21 cellular contexts compared by ENCODE assay signal in genomic region chr18:79548986-79549637, GRCh38.
DNase-seq lines count a peak whose midpoint lies in the region; ATAC-seq and TF ChIP-seq lines count a peak whose summit lies in the region.
"Had no signal": no experiment of that assay in that cellular context is flagged by ENCODE, and none has a peak within 500 bp of the region (broad histone marks: within the 10 kb centered on the region; RNA-seq: fewer than 3 reads in every experiment).

No MANE protein-coding gene starts in this region.

- H3K36me3 ChIP-seq in right atrium auricular region (no peaks in the 10 kb centered on the region), endodermal cell (ENCODE audit: control insufficient read depth, insufficient read depth, low read length) (no peaks in the 10 kb centered on the region), aorta (ENCODE audit: control insufficient read depth in 1 of 2, insufficient read depth in 2 of 2, low read length in 1 of 2) (no peaks in the 10 kb centered on the region)
- H3K36me3 ChIP-seq: BE2C had no signal

- peaks cover 13% of the 10 kb centered on the region for H3K9me3 Mint-ChIP-seq in endodermal cell
- H3K9me3 Mint-ChIP-seq in osteocyte (ENCODE audit: unreplicated experiment), result no peaks in the 10 kb centered on the region
- peaks cover 3 to 4% of the 10 kb centered on the region in 2 experiments; a peak in 2 of 5 replicates for H3K9me3 Mint-ChIP-seq in H9
- H3K9me3 Mint-ChIP-seq: CD4-positive, alpha-beta T cell had no signal

- no peaks in the 10 kb centered on the region for H3K4me1 Mint-ChIP-seq in endodermal cell
- no peaks in the 10 kb centered on the region for H3K4me1 Mint-ChIP-seq in osteocyte (ENCODE audit: unreplicated experiment)
- H3K4me1 Mint-ChIP-seq in H9, result no peaks in the 10 kb centered on the region

- no peak overlapping the region for H3K4me3 ChIP-seq in right cardiac atrium (ENCODE audit: low read length)
- H3K4me3 ChIP-seq in right atrium auricular region, result no peak overlapping the region
- H3K4me3 ChIP-seq in endodermal cell (ENCODE audit: low read length), result no peak overlapping the region
- no peak overlapping the region for H3K4me3 ChIP-seq in aorta (ENCODE audit: low read length in 2 of 2)
- H3K4me3 ChIP-seq: A549, GM12878 had no signal

- H3K4me3 Mint-ChIP-seq in endodermal cell (no peak overlapping the region), osteocyte (ENCODE audit: unreplicated experiment) (no peak overlapping the region), H9 (no peak overlapping the region)
- H3K4me3 Mint-ChIP-seq: CD4-positive, alpha-beta T cell; HFFc6 had no signal

- no peak overlapping the region for H2BK120ac ChIP-seq in H9 (ENCODE audit: low read depth, low read length, poor library complexity, severe bottlenecking)

- no peak overlapping the region for H3K23ac ChIP-seq in H9 (ENCODE audit: insufficient read length, low read depth, low read length)

- H3K27me3 ChIP-seq in right cardiac atrium (ENCODE audit: control insufficient read depth, insufficient read depth) (no peaks in the 10 kb centered on the region), right atrium auricular region (no peaks in the 10 kb centered on the region), endodermal cell (ENCODE audit: control insufficient read depth, insufficient read depth, low read length, poor library complexity, severe bottlenecking) (no peaks in the 10 kb centered on the region), aorta (ENCODE audit: control insufficient read depth in 1 of 2, insufficient read depth in 2 of 2, low read length in 1 of 2) (no peaks in the 10 kb centered on the region), H9 (ENCODE audit: insufficient read depth, low read length) (no peaks in the 10 kb centered on the region)
- H3K27me3 ChIP-seq: BE2C had no signal

- no peak overlapping the region for H2AFZ ChIP-seq in H9 (ENCODE audit: low read length)

- DNase-seq in right cardiac atrium (peak in 2 of 3 donors; percentile 56 to 57), right atrium auricular region (ENCODE audit: low spot score) (no peak), endodermal cell (peak; percentile 29), osteocyte (ENCODE audit: extremely low spot score, unreplicated experiment) (peak; percentile 83), aorta (peak; percentile 41 to 69), H9 (no peak), NCI-H1417 treated with DMSO at 0.1 percent for 48 hours (lab: John Stamatoyannopoulos, UW) (no peak)
- DNase-seq: BE2C; CD4-positive, alpha-beta T cell; COR-L47; DND-41; H7; HFFc6; Kasumi-1; NCI-H1694 treated with DMSO at 0.1 percent for 48 hours; NCI-H446 treated with DMSO at 0.1 percent for 48 hours; NCI-H526 treated with DMSO at 0.1 percent for 48 hours; SHP77 treated with DMSO at 0.1 percent for 48 hours had no signal

- no peak overlapping the region for H3K27ac ChIP-seq in right cardiac atrium (ENCODE audit: low read length)
- H3K27ac ChIP-seq in right atrium auricular region, result no peak overlapping the region
- no peak overlapping the region for H3K27ac ChIP-seq in endodermal cell (ENCODE audit: low read depth, low read length)
- no peak overlapping the region for H3K27ac ChIP-seq in aorta (ENCODE audit: low read depth in 1 of 2, low read length in 2 of 2)
- H3K27ac ChIP-seq in H9 (ENCODE audit: insufficient read length, low read depth, low read length), result no peak overlapping the region
- H3K27ac ChIP-seq: A549 had no signal

- no peak overlapping the region for H2BK20ac ChIP-seq in H9 (ENCODE audit: low read depth, low read length, poor library complexity, severe bottlenecking)

- TF ChIP-seq CTCF in right atrium auricular region (IDR thresholded peaks at IDR 0.05) (no peak), endodermal cell (conservative IDR thresholded peaks at IDR 0.05) (no peak), osteocyte (IDR thresholded peaks at IDR 0.05) (no peak), H9 (conservative IDR thresholded peaks at IDR 0.05) (no peak)

- H3K23me2 ChIP-seq in H9 (ENCODE audit: insufficient read length, low read depth, low read length, poor library complexity, severe bottlenecking), result no peaks in the 10 kb centered on the region

- no peak overlapping the region for H4K5ac ChIP-seq in H9 (ENCODE audit: insufficient read length, low read depth, low read length)

- H3K79me1 ChIP-seq in H9 (ENCODE audit: insufficient read depth, low read depth, low read length, poor library complexity, severe bottlenecking), result no peaks in the 10 kb centered on the region

- H3K4me1 ChIP-seq in right cardiac atrium (ENCODE audit: control insufficient read depth, insufficient read depth, low read length) (no peaks in the 10 kb centered on the region), right atrium auricular region (peaks cover 0 to 3% of the 10 kb centered on the region in 2 donors), endodermal cell (ENCODE audit: control insufficient read depth, insufficient read depth, low read length) (no peaks in the 10 kb centered on the region), aorta (ENCODE audit: control insufficient read depth in 1 of 2, insufficient read depth in 2 of 2, low read length in 2 of 2) (no peaks in the 10 kb centered on the region), H9 (ENCODE audit: insufficient read depth, low read length) (no peaks in the 10 kb centered on the region)
- H3K4me1 ChIP-seq: A549, BE2C had no signal

- intact Hi-C loops in right cardiac atrium (cut with DNase I), result no loop called here
- intact Hi-C loops in aorta (cut with DNase I), result no loop called here

- H3K79me2 ChIP-seq in H9 (ENCODE audit: insufficient read depth, low read length), result no peaks in the 10 kb centered on the region

- H3K4ac ChIP-seq in H9 (ENCODE audit: low read depth, low read length), result no peak overlapping the region

- ATAC-seq in right cardiac atrium (no peak), aorta (ENCODE audit: low FRiP score) (no peak), HG03571 (IDR thresholded peaks at IDR 0.05; ENCODE audit: unreplicated experiment) (no peak)
- ATAC-seq: GM12878 had no signal

- H3K36me3 Mint-ChIP-seq in endodermal cell (ENCODE audit: low read depth) (no peaks in the 10 kb centered on the region), osteocyte (ENCODE audit: unreplicated experiment) (no peaks in the 10 kb centered on the region), H9 (ENCODE audit: insufficient read depth in 1 of 3, low read depth in 3 of 3) (no peaks in the 10 kb centered on the region)

- H3T11ph ChIP-seq in H9 (ENCODE audit: low read length), result no peak overlapping the region

- no peak overlapping the region for H3K9ac ChIP-seq in endodermal cell (ENCODE audit: extremely low read depth, low read length, poor library complexity, severe bottlenecking)
- H3K9ac ChIP-seq in H9 (ENCODE audit: extremely low read depth, insufficient read length, low read length), result no peak overlapping the region

- no peak overlapping the region for H2BK5ac ChIP-seq in H9 (ENCODE audit: insufficient read length, low read length)

- H2BK12ac ChIP-seq in H9 (ENCODE audit: insufficient read length, low read depth, low read length), result no peak overlapping the region

- no peak overlapping the region for H3K4me2 ChIP-seq in H9 (ENCODE audit: insufficient read depth, insufficient read length, low read length)
- H3K4me2 ChIP-seq: A549 had no signal

- H4K8ac ChIP-seq in H9 (replicated peaks; ENCODE audit: insufficient read length, low read depth, low read length), result no peak overlapping the region

- no peaks in the 10 kb centered on the region for H4K20me1 ChIP-seq in H9 (ENCODE audit: control insufficient read depth, insufficient read depth, insufficient read length)

- 87% methylated on average over 31 of the region's 31 CpGs for WGBS in right cardiac atrium
- 91 to 93% methylated on average over 18 to 31 of the region's 31 CpGs for WGBS in endodermal cell (ENCODE audit: insufficient coverage in 1 of 2, insufficient read length in 1 of 2), 2 experiments
- 91 to 94% methylated on average over 29 to 31 of the region's 31 CpGs for WGBS in aorta, 2 donors
- no CpG with 5 or more reads among the region's 31 CpGs for WGBS in H9 (ENCODE audit: extremely low coverage, insufficient read length, low lambda C conversion rate)

- no peak overlapping the region for H2BK15ac ChIP-seq in H9 (ENCODE audit: low read depth, low read length)

- no peak overlapping the region for H3K18ac ChIP-seq in H9 (ENCODE audit: insufficient read length, low read depth, low read length)

- no peaks in the 10 kb centered on the region for H3K27me3 Mint-ChIP-seq in endodermal cell (ENCODE audit: insufficient read depth)
- peaks cover 2% of the 10 kb centered on the region for H3K27me3 Mint-ChIP-seq in osteocyte (ENCODE audit: unreplicated experiment)
- no peaks in the 10 kb centered on the region for H3K27me3 Mint-ChIP-seq in H9 (ENCODE audit: low read depth)
- H3K27me3 Mint-ChIP-seq: CD4-positive, alpha-beta T cell had no signal

- H3K9me3 ChIP-seq in right cardiac atrium (ENCODE audit: control insufficient read depth, low read length) (no peaks in the 10 kb centered on the region), right atrium auricular region (no peaks in the 10 kb centered on the region), endodermal cell (ENCODE audit: control insufficient read depth, low read length) (no peaks in the 10 kb centered on the region), aorta (ENCODE audit: control insufficient read depth, low read length) (no peaks in the 10 kb centered on the region), H9 (ENCODE audit: control insufficient read depth, low read depth, low read length) (no peaks in the 10 kb centered on the region)
- H3K9me3 ChIP-seq: A549, BE2C had no signal

- H3K14ac ChIP-seq in H9 (ENCODE audit: insufficient read depth, low read length), result no peak overlapping the region

- no peak overlapping the region for H4K91ac ChIP-seq in H9 (ENCODE audit: insufficient read length, low read depth, low read length)

- H3K56ac ChIP-seq in H9 (ENCODE audit: insufficient read length, low read depth, low read length), result no peak overlapping the region

- no peak overlapping the region for H3K27ac Mint-ChIP-seq in endodermal cell
- no peak overlapping the region for H3K27ac Mint-ChIP-seq in osteocyte (ENCODE audit: unreplicated experiment)
- no peak overlapping the region for H3K27ac Mint-ChIP-seq in H9
- H3K27ac Mint-ChIP-seq: CD4-positive, alpha-beta T cell; HFFc6 had no signal

- H2AK5ac ChIP-seq in H9 (ENCODE audit: insufficient read length, low read length), result no peak overlapping the region

Comparison
In these comparisons a context has a peak if more than half of its experiments do, and no peak if none do; other contexts are left out.
1. DNase-seq: peak in right cardiac atrium (2 of 3), endodermal cell (single experiment), osteocyte (single experiment) and aorta (2 of 2); none in right atrium auricular region (single experiment), H9 (single experiment) and NCI-H1417 treated with DMSO at 0.1 percent for 48 hours (single experiment).